1 cellular context compared by ENCODE assay signal in the genomic region with DNA sequence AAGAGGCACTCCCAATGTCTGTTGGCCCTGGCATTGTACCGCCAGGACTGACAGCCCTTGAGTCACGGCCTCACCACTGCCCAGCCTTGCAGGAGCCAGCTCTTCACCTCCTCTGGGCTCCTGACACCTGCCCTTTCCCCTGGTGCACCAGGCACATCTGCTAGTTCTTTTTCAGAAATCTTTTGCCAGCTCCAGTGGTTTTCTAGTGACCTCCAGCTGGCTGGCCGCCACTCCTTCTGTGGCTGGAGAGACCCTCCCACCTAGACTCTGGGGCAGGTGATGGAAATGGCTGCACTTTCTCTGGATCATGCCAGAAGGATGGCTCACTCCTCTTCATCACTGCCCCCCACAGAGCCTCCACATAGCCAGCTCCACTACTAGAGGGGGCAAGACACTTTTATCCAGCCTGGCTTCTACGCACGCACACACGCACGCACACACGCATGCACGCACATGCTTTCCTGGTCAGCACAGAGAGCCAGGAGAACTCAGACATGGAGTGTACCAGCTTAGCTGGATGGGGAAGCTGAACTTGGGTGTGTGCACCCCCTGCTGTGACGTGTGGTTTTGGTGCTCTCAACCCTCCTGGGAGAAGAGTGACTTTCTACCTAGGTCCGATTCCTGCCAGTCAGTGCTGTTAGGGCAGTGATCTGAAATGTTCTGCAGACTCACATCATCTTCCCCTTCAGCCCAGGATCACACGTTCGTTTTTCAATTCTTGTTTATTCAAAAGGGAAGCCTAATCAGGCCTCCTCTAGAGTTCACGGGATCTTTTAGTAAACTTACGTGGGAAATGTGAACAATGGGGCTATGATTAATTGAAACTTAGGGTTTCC.
A peak's percentile ranks its signal among the peaks of the same experiment; 100 is the strongest.
TF ChIP-seq lines count a peak whose summit lies in the region.

No MANE protein-coding gene starts in this region.

TF ChIP-seq in HEK293, 187 proteins besides CTCF, POLR2A, EP300 and RAD21 (continued from another document):
- TF ChIP-seq, protein P1, sequence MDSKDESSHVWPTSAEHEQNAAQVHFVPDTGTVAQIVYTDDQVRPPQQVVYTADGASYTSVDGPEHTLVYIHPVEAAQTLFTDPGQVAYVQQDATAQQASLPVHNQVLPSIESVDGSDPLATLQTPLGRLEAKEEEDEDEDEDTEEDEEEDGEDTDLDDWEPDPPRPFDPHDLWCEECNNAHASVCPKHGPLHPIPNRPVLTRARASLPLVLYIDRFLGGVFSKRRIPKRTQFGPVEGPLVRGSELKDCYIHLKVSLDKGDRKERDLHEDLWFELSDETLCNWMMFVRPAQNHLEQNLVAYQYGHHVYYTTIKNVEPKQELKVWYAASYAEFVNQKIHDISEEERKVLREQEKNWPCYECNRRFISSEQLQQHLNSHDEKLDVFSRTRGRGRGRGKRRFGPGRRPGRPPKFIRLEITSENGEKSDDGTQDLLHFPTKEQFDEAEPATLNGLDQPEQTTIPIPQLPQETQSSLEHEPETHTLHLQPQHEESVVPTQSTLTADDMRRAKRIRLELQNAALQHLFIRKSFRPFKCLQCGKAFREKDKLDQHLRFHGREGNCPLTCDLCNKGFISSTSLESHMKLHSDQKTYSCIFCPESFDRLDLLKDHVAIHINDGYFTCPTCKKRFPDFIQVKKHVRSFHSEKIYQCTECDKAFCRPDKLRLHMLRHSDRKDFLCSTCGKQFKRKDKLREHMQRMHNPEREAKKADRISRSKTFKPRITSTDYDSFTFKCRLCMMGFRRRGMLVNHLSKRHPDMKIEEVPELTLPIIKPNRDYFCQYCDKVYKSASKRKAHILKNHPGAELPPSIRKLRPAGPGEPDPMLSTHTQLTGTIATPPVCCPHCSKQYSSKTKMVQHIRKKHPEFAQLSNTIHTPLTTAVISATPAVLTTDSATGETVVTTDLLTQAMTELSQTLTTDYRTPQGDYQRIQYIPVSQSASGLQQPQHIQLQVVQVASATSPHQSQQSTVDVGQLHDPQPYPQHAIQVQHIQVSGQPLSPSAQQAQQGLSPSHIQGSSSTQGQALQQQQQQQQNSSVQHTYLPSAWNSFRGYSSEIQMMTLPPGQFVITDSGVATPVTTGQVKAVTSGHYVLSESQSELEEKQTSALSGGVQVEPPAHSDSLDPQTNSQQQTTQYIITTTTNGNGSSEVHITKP (tag by site-specific recombination; IDR thresholded peaks at IDR 0.05), result peak; percentile 91
- TF ChIP-seq ZXDB (tag by site-specific recombination; IDR thresholded peaks at IDR 0.05), result no peak
- 0 out of 2 replicates have a peak, but pooled peaks have one; percentile 14 for TF ChIP-seq ZIC2 (tag by site-specific recombination; IDR thresholded peaks at IDR 0.05)
TF ChIP-seq in HEK293: peak in this region for 2.
